25 cellular contexts compared by ENCODE assay signal in genomic region chr12:91040356-91040755, GRCh38. TPM values are rescaled to one million over a fixed set of nuclear protein-coding genes. Genes with fewer than 3 reads are reported as not detected.
DNase-seq lines count a peak whose midpoint lies in the region; ATAC-seq and TF ChIP-seq lines count a peak whose summit lies in the region.
"Had no signal": no experiment of that assay in that cellular context is flagged by ENCODE, and none has a peak within 500 bp of the region (broad histone marks: within the 10 kb centered on the region; RNA-seq: fewer than 3 reads in every experiment).

No MANE protein-coding gene starts in this region.

- CTCF ChIA-PET in A673 (lab: Charles Lee): no interaction called here

- TF ChIP-seq CTCF in astrocyte of the spinal cord (IDR thresholded peaks at IDR 0.05; ENCODE audit: low read depth, low read length) (no peak), foreskin fibroblast (IDR thresholded peaks at IDR 0.05; ENCODE audit: low read depth, low read length) (no peak), mucosa of descending colon (IDR thresholded peaks at IDR 0.05) (no peak), A673 (conservative IDR thresholded peaks at IDR 0.05; ENCODE audit: low read depth, low read length) (no peak)

- POLR2A ChIA-PET in A673 (lab: Charles Lee; ENCODE audit: low non-redundant PET): no interaction called here

- DNase-seq in AG08396 (ENCODE audit: low spot score) (peak; percentile 5), HCEC 1CT (peak; percentile 45), astrocyte of the spinal cord (ENCODE audit: low read depth, low spot score) (peak; percentile 29), foreskin fibroblast (peak; percentile 18 to 62), mucosa of descending colon (no peak), H7 (no peak), A673 (ENCODE audit: low spot score) (no peak)
- DNase-seq: activated CD4-positive, alpha-beta T cell treated with anti-CD3 and anti-CD28 coated beads for 4 hours; activated naive CD4-positive, alpha-beta T cell treated with anti-CD3 and anti-CD28 coated beads, Interleukin-2, amount 10 ng/mL, durations not matched to agents 7 days and 5 days; anterior cingulate cortex; effector CD8-positive, alpha-beta T cell; NCI-H1694 treated with DMSO at 0.1 percent for 48 hours; NCI-H82; ovary; PC-9; T-helper 2 cell had no signal

- ATAC-seq in mucosa of descending colon (no peak), HG02973 (IDR thresholded peaks at IDR 0.05; ENCODE audit: unreplicated experiment) (no peak)
- ATAC-seq: esophagus mucosa; HCT116; natural killer cell treated with Interleukin-12 subunit alpha and Interleukin-12 subunit beta and Interleukin-15 and Interleukin-18, amount 100 ng/mL, for 72 hours; stimulated activated effector memory CD8-positive, alpha-beta T cell treated with anti-CD3 and anti-CD28 coated beads, Interleukin-12 subunit alpha, Interleukin-12 subunit beta, amount 100 ng/mL, for 72 hours had no signal

- H3K36me3 ChIP-seq in mucosa of descending colon (ENCODE audit: low read depth) (no peaks in the 10 kb centered on the region), H7 (replicated peaks; ENCODE audit: control insufficient read depth, insufficient read depth, low read length) (no peaks in the 10 kb centered on the region), A673 (ENCODE audit: insufficient read depth, low read length, poor library complexity, severe bottlenecking) (no peaks in the 10 kb centered on the region)
- H3K36me3 ChIP-seq: ovary, SJSA1, suprapubic skin had no signal

- H3K4me1 ChIP-seq in mucosa of descending colon (ENCODE audit: low read depth) (no peaks in the 10 kb centered on the region), A673 (ENCODE audit: insufficient read depth, low read length, poor library complexity, severe bottlenecking) (peaks cover 24% of the 10 kb centered on the region)

- no peak overlapping the region for H3K27ac ChIP-seq in A673 (ENCODE audit: low read depth, low read length, poor library complexity, severe bottlenecking)
- H3K27ac ChIP-seq: PC-9, SJSA1 had no signal

- H3K27me3 ChIP-seq in H7 (ENCODE audit: control insufficient read depth, insufficient read depth, low read length) (no peaks in the 10 kb centered on the region), A673 (replicated peaks; ENCODE audit: insufficient read depth, low read depth, low read length, poor library complexity) (no peaks in the 10 kb centered on the region)
- H3K27me3 ChIP-seq: ovary, SJSA1, suprapubic skin had no signal

- H3K4me3 ChIP-seq in astrocyte of the spinal cord (ENCODE audit: low read depth, low read length) (no peak overlapping the region), foreskin fibroblast (ENCODE audit: low read depth in 1 of 2, low read length in 2 of 2) (no peak overlapping the region), mucosa of descending colon (no peak overlapping the region), H7 (ENCODE audit: insufficient read depth, low read depth, low read length) (no peak overlapping the region), A673 (ENCODE audit: low read depth, low read length, poor library complexity, severe bottlenecking) (no peak overlapping the region)
- H3K4me3 ChIP-seq: ovary, PC-9, SJSA1, suprapubic skin had no signal

- H3K9me3 ChIP-seq in mucosa of descending colon: no peaks in the 10 kb centered on the region
- no peaks in the 10 kb centered on the region for H3K9me3 ChIP-seq in A673 (ENCODE audit: low read depth, low read length, poor library complexity, severe bottlenecking)
- H3K9me3 ChIP-seq: ovary, SJSA1, suprapubic skin had no signal

- intact Hi-C loops in mucosa of descending colon (cut with DNase I, micrococcal nuclease): no loop called here
- intact Hi-C loops in A673 (cut with micrococcal nuclease; ENCODE audit: unreplicated experiment): no loop called here

- no TSS peak for BruUV-seq in A673 (replicated peaks; lab: Mats Ljungman, UMichigan)

- in situ Hi-C loops in astrocyte of the spinal cord (cut with HindIII; ENCODE audit: low sequenced_read_pairs): no loop called here

RNA-seq across cellular contexts. Expression of gene KERA, which starts 17.5 kb away (rescaled TPM):
- total RNA-seq in mucosa of descending colon (under 1 TPM in 1 of 3 donors, not detected in 2; 0.32 TPM), A673 (2021) (not detected in 2 replicates)
- total RNA-seq in H7 (2014; rRNA removed; shearing (Covaris generic)): not detected in 2 replicates
- total RNA-seq: esophagus mucosa; G401; natural killer cell treated with Interleukin-12 subunit alpha and Interleukin-12 subunit beta and Interleukin-15 and Interleukin-18, amount 100 ng/mL, for 72 hours; PC-9; suprapubic skin had no signal

RNA-seq across cellular contexts. Expression of gene EPYC, which starts 35.6 kb away (rescaled TPM):
- total RNA-seq in mucosa of descending colon (not detected), A673 (2021) (not detected in 2 replicates)
- total RNA-seq in H7 (2014; rRNA removed; shearing (Covaris generic)): not detected in 2 replicates
- total RNA-seq: cerebellum; esophagus mucosa; G401; natural killer cell treated with Interleukin-12 subunit alpha and Interleukin-12 subunit beta and Interleukin-15 and Interleukin-18, amount 100 ng/mL, for 72 hours; PC-9; suprapubic skin had no signal

Comparison
In these comparisons a context has a peak if more than half of its experiments do, and no peak if none do; other contexts are left out.
1. DNase-seq: peak in AG08396 (single experiment), HCEC 1CT (single experiment), astrocyte of the spinal cord (single experiment) and foreskin fibroblast (2 of 2); none in mucosa of descending colon (0 of 3), H7 (single experiment) and A673 (single experiment).